In the genomic region with DNA sequence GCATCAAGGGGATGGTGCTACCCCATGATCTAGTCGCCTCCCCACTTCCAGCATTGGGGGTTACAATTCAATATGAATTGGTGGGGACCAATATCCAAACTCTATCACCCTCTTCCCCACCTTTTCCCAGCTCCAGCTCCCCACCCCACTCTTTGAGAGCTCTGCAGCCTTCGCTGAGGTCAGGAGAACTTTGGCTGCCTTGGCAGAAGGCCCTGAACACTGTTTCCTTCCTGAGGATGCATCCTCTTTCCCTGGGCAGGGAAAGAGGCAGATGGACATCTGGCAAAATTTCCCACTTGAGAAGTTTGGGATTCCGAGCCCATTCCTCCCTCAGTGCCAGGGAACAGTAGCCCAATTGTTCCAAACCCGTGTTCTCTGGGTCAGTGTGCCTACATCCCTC, we compare ENCODE assay signal across 19 cellular contexts.
A peak's percentile ranks its signal among the peaks of the same experiment; 100 is the strongest.
DNase-seq lines count a peak whose midpoint lies in the region; ATAC-seq and TF ChIP-seq lines count a peak whose summit lies in the region.
"Had no signal": no experiment of that assay in that cellular context is flagged by ENCODE, and none has a peak within 500 bp of the region (broad histone marks: within the 10 kb centered on the region; RNA-seq: fewer than 3 reads in every experiment).

No MANE protein-coding gene starts in this region.

- WGBS in right cardiac atrium = 50% methylated on average over 4 of the region's 4 CpGs
- 62 to 76% methylated on average over 3 to 4 of the region's 4 CpGs for WGBS in testis, 2 donors

- H3K4me1 ChIP-seq in SJCRH30 (peaks cover 41% of the 10 kb centered on the region), right cardiac atrium (ENCODE audit: control insufficient read depth, insufficient read depth, low read length) (peaks cover 43% of the 10 kb centered on the region), testis (peaks cover 8% of the 10 kb centered on the region)

- DNase-seq in NCI-H524 (lab: John Stamatoyannopoulos, UW) = peak; percentile 52 to 68
- DNase-seq in NCI-H524 treated with DMSO at 0.1 percent for 48 hours (lab: John Stamatoyannopoulos, UW) = no peak
- no peak for DNase-seq in SJCRH30
- DNase-seq in right cardiac atrium = peak in 1 of 3 donors; percentile 1
- peak; percentile 26 for DNase-seq in testis
- DNase-seq in DMS153 (lab: John Stamatoyannopoulos, UW) = no peak
- DNase-seq in activated naive CD4-positive, alpha-beta T cell treated with anti-CD3 and anti-CD28 coated beads for 36 hours = no peak
- DNase-seq: 8988T, AML-193, DND-41, H7, Karpas-422, NCI-H2081, NCI-H2171, NCI-H345, NCI-H526 treated with DMSO at 0.1 percent for 48 hours, SHP77, SK-N-SH had no signal

- TF ChIP-seq POLR2A in testis (IDR thresholded peaks at IDR 0.05) = no peak

- no peaks in the 10 kb centered on the region for H3K36me3 Mint-ChIP-seq in activated naive CD4-positive, alpha-beta T cell treated with anti-CD3 and anti-CD28 coated beads for 36 hours (ENCODE audit: low read depth)

- peaks cover 5% of the 10 kb centered on the region for H3K4me1 Mint-ChIP-seq in activated naive CD4-positive, alpha-beta T cell treated with anti-CD3 and anti-CD28 coated beads for 36 hours (ENCODE audit: low read depth)

- peaks cover 2% of the 10 kb centered on the region for H3K9me3 Mint-ChIP-seq in activated naive CD4-positive, alpha-beta T cell treated with anti-CD3 and anti-CD28 coated beads for 36 hours

- no peak overlapping the region for H3K27ac Mint-ChIP-seq in activated naive CD4-positive, alpha-beta T cell treated with anti-CD3 and anti-CD28 coated beads for 36 hours

- no peaks in the 10 kb centered on the region for H3K27me3 Mint-ChIP-seq in activated naive CD4-positive, alpha-beta T cell treated with anti-CD3 and anti-CD28 coated beads for 36 hours (ENCODE audit: low read depth)

- intact Hi-C loops in right cardiac atrium (cut with DNase I) = no loop called here
- intact Hi-C loops in testis (cut with DNase I; ENCODE audit: low total_unique reads) = no loop called here
- intact Hi-C loops in activated naive CD4-positive, alpha-beta T cell treated with anti-CD3 and anti-CD28 coated beads for 36 hours (cut with micrococcal nuclease) = no loop called here

- no peaks in the 10 kb centered on the region for H3K9me3 ChIP-seq in SJCRH30 (replicated peaks)
- H3K9me3 ChIP-seq in right cardiac atrium (ENCODE audit: control insufficient read depth, low read length) = no peaks in the 10 kb centered on the region
- H3K9me3 ChIP-seq in testis = no peaks in the 10 kb centered on the region
- H3K9me3 ChIP-seq: SK-N-SH had no signal

- no peak for ATAC-seq in right cardiac atrium
- ATAC-seq: GM12878 had no signal

- no peak overlapping the region for H3K4me3 Mint-ChIP-seq in activated naive CD4-positive, alpha-beta T cell treated with anti-CD3 and anti-CD28 coated beads for 36 hours

- H3K36me3 ChIP-seq in SJCRH30 = peaks cover 66% of the 10 kb centered on the region
- no peaks in the 10 kb centered on the region for H3K36me3 ChIP-seq in testis (ENCODE audit: low read depth, missing control alignments)

- H3K27ac ChIP-seq in SJCRH30 (peak overlapping the region; percentile 50), right cardiac atrium (ENCODE audit: low read length) (peak overlapping the region; percentile 69), testis (no peak overlapping the region)

- H3K27me3 ChIP-seq in SJCRH30 (no peaks in the 10 kb centered on the region), right cardiac atrium (ENCODE audit: control insufficient read depth, insufficient read depth) (no peaks in the 10 kb centered on the region), testis (no peaks in the 10 kb centered on the region)

- TF ChIP-seq CTCF in testis (IDR thresholded peaks at IDR 0.05) = no peak

- CTCF ChIA-PET in activated naive CD4-positive, alpha-beta T cell treated with anti-CD3 and anti-CD28 coated beads for 36 hours (lab: Charles Lee) = no interaction called here

- H3K4me3 ChIP-seq in SJCRH30 (no peak overlapping the region), right cardiac atrium (ENCODE audit: low read length) (no peak overlapping the region), testis (no peak overlapping the region)
- H3K4me3 ChIP-seq: GM12878 had no signal

Comparison
In these comparisons a context has a peak if more than half of its experiments do, and no peak if none do; other contexts are left out.
1. DNase-seq: peak in NCI-H524 (2 of 2) and testis (single experiment); none in NCI-H524 treated with DMSO at 0.1 percent for 48 hours (single experiment), SJCRH30 (0 of 2), DMS153 (single experiment) and activated naive CD4-positive, alpha-beta T cell treated with anti-CD3 and anti-CD28 coated beads for 36 hours (single experiment).
2. H3K27ac ChIP-seq: peak in SJCRH30 (single experiment) and right cardiac atrium (single experiment); none in testis (0 of 2).